8 cellular contexts compared by ENCODE assay signal in genomic region chr6:142300758-142301251, GRCh38. TPM values are rescaled to one million over a fixed set of nuclear protein-coding genes. Genes with fewer than 3 reads are reported as not detected.
DNase-seq lines count a peak whose midpoint lies in the region; ATAC-seq, FAIRE-seq and TF ChIP-seq lines count a peak whose summit lies in the region.

No MANE protein-coding gene starts in this region.

- no peaks in the 10 kb centered on the region for H3K9me3 ChIP-seq in keratinocyte (ENCODE audit: control insufficient read depth, low read depth, low read length)
- peaks cover 0 to 3% (median 0%) of the 10 kb centered on the region in 5 donors for H3K9me3 ChIP-seq in subcutaneous abdominal adipose tissue (ENCODE audit: control insufficient read depth in 5 of 5, low read length in 5 of 5)

- peaks cover 10% of the 10 kb centered on the region for H3K4me1 Mint-ChIP-seq in activated CD4-positive, alpha-beta T cell treated with anti-CD3 and anti-CD28 coated beads, Interleukin-2, amount 10 ng/mL, durations not matched to agents 7 days and 5 days
- peaks cover 5% of the 10 kb centered on the region for H3K4me1 Mint-ChIP-seq in activated naive CD8-positive, alpha-beta T cell treated with anti-CD3 and anti-CD28 coated beads, Interleukin-2, amount 10 ng/mL, durations not matched to agents 7 days and 5 days

- peak overlapping the region; percentile 57 for H3K4me3 Mint-ChIP-seq in activated CD4-positive, alpha-beta T cell treated with anti-CD3 and anti-CD28 coated beads, Interleukin-2, amount 10 ng/mL, durations not matched to agents 7 days and 5 days
- peak overlapping the region; percentile 86 for H3K4me3 Mint-ChIP-seq in activated naive CD8-positive, alpha-beta T cell treated with anti-CD3 and anti-CD28 coated beads, Interleukin-2, amount 10 ng/mL, durations not matched to agents 7 days and 5 days

- dilution Hi-C loops in keratinocyte (cut with MboI; ENCODE audit: extremely low pct_ligation_motif_present, low sequenced_read_pairs), result no loop called here

- H3K4me2 ChIP-seq in keratinocyte (ENCODE audit: control insufficient read depth, extremely low read depth, insufficient read depth, low read depth, low read length), result peak overlapping the region; percentile 79

- no peaks in the 10 kb centered on the region for H3K36me3 Mint-ChIP-seq in activated CD4-positive, alpha-beta T cell treated with anti-CD3 and anti-CD28 coated beads, Interleukin-2, amount 10 ng/mL, durations not matched to agents 7 days and 5 days (ENCODE audit: low read depth)
- H3K36me3 Mint-ChIP-seq in activated naive CD8-positive, alpha-beta T cell treated with anti-CD3 and anti-CD28 coated beads, Interleukin-2, amount 10 ng/mL, durations not matched to agents 7 days and 5 days, result no peaks in the 10 kb centered on the region

- H3K9me3 Mint-ChIP-seq in activated CD4-positive, alpha-beta T cell treated with anti-CD3 and anti-CD28 coated beads, Interleukin-2, amount 10 ng/mL, durations not matched to agents 7 days and 5 days, result no peaks in the 10 kb centered on the region
- no peaks in the 10 kb centered on the region for H3K9me3 Mint-ChIP-seq in activated naive CD8-positive, alpha-beta T cell treated with anti-CD3 and anti-CD28 coated beads, Interleukin-2, amount 10 ng/mL, durations not matched to agents 7 days and 5 days

- H3K9ac ChIP-seq in keratinocyte (ENCODE audit: control insufficient read depth, extremely low read depth, insufficient read depth, low read length) (peak overlapping the region; percentile 79), subcutaneous abdominal adipose tissue (ENCODE audit: low read length in 5 of 5) (peak overlapping the region in 1 of 5 donors; percentile 50)

- H3K9me1 ChIP-seq in keratinocyte (ENCODE audit: control insufficient read depth, extremely low read depth, insufficient read depth, low read length), result no peaks in the 10 kb centered on the region

- peak; percentile 98 for FAIRE-seq in keratinocyte (lab: Jason Lieb, UNC)

- H3K27ac ChIP-seq in keratinocyte (ENCODE audit: control insufficient read depth, insufficient read depth, low read length), result peak overlapping the region; percentile 87
- no peak overlapping the region for H3K27ac ChIP-seq in subcutaneous abdominal adipose tissue (ENCODE audit: low read depth, low read length)

- DNase-seq in activated CD4-positive, alpha-beta T cell treated with anti-CD3 and anti-CD28 coated beads, Interleukin-2, amount 10 ng/mL, durations not matched to agents 7 days and 5 days, result no peak
- no peak for DNase-seq in activated CD4-positive, alpha-beta T cell treated with anti-CD3 and anti-CD28 coated beads for 1 hour
- DNase-seq in activated naive CD8-positive, alpha-beta T cell treated with anti-CD3 and anti-CD28 coated beads, Interleukin-2, amount 10 ng/mL, durations not matched to agents 7 days and 5 days, result no peak
- peak; percentile 95 for DNase-seq in keratinocyte (ENCODE audit: low read depth, low spot score)
- DNase-seq in HuH-7.5 (ENCODE audit: low spot score), result no peak
- DNase-seq in mesenteric fat pad (ENCODE audit: low spot score), result no peak

- H3K27me3 ChIP-seq in keratinocyte (ENCODE audit: control insufficient read depth, extremely low read depth, insufficient read depth, low read length) (no peaks in the 10 kb centered on the region), subcutaneous abdominal adipose tissue (ENCODE audit: control insufficient read depth in 5 of 5, insufficient read depth in 4 of 5, low read length in 5 of 5) (peaks cover 6 to 13% (median 10%) of the 10 kb centered on the region in 5 donors)

- H3K4me3 ChIP-seq in keratinocyte (ENCODE audit: control insufficient read depth in 2 of 3, extremely low read depth in 1 of 3, insufficient read depth in 2 of 3, low read depth in 1 of 3, low read length in 3 of 3) (peak overlapping the region; percentile 29 to 82 (median 72)), subcutaneous abdominal adipose tissue (ENCODE audit: low read depth in 1 of 5, low read length in 5 of 5) (peak overlapping the region in 4 of 5 donors; percentile 7 to 70 (median 60))

- peaks cover 29% of the 10 kb centered on the region for H3K27me3 Mint-ChIP-seq in activated CD4-positive, alpha-beta T cell treated with anti-CD3 and anti-CD28 coated beads, Interleukin-2, amount 10 ng/mL, durations not matched to agents 7 days and 5 days
- H3K27me3 Mint-ChIP-seq in activated naive CD8-positive, alpha-beta T cell treated with anti-CD3 and anti-CD28 coated beads, Interleukin-2, amount 10 ng/mL, durations not matched to agents 7 days and 5 days, result peaks cover 14% of the 10 kb centered on the region

- no peak overlapping the region for H3K27ac Mint-ChIP-seq in activated CD4-positive, alpha-beta T cell treated with anti-CD3 and anti-CD28 coated beads, Interleukin-2, amount 10 ng/mL, durations not matched to agents 7 days and 5 days
- H3K27ac Mint-ChIP-seq in activated naive CD8-positive, alpha-beta T cell treated with anti-CD3 and anti-CD28 coated beads, Interleukin-2, amount 10 ng/mL, durations not matched to agents 7 days and 5 days, result no peak overlapping the region

- peaks cover 30% of the 10 kb centered on the region for H3K4me1 ChIP-seq in keratinocyte (ENCODE audit: control insufficient read depth, extremely low read depth, insufficient read depth, low read length)
- peaks cover 0 to 19% (median 16%) of the 10 kb centered on the region in 5 donors for H3K4me1 ChIP-seq in subcutaneous abdominal adipose tissue (ENCODE audit: control insufficient read depth in 5 of 5, insufficient read depth in 5 of 5, low read length in 5 of 5)

- H3K36me3 ChIP-seq in keratinocyte (ENCODE audit: control insufficient read depth in 2 of 2, extremely low read depth in 1 of 2, insufficient read depth in 2 of 2, low read length in 2 of 2) (no peaks in the 10 kb centered on the region), subcutaneous abdominal adipose tissue (ENCODE audit: control insufficient read depth in 5 of 5, insufficient read depth in 5 of 5, low read length in 5 of 5) (no peaks in the 10 kb centered on the region)

- CTCF ChIA-PET in activated CD4-positive, alpha-beta T cell treated with anti-CD3 and anti-CD28 coated beads, Interleukin-2, amount 10 ng/mL, durations not matched to agents 7 days and 5 days (lab: Charles Lee), result interaction anchor here (0.6 kb wide), 1 partner anchor 646 kb away, joined by 3 read pairs; no protein-coding TSS in a partner anchor

- no peak for ATAC-seq in activated naive CD8-positive, alpha-beta T cell treated with anti-CD3 and anti-CD28 coated beads, Interleukin-2, amount 10 ng/mL, durations not matched to agents 7 days and 5 days (ENCODE audit: low read depth)
- ATAC-seq in HG02852 (IDR thresholded peaks at IDR 0.05; ENCODE audit: unreplicated experiment), result no peak

- no peak for TF ChIP-seq CTCF in keratinocyte (optimal IDR thresholded peaks at IDR 0.05 in 1 of 3, IDR thresholded peaks at IDR 0.05 in 1 of 3, conservative IDR thresholded peaks at IDR 0.05 in 1 of 3; ENCODE audit: extremely low read depth in 1 of 3, insufficient read depth in 2 of 3, low read length in 3 of 3)

- no peaks in the 10 kb centered on the region for H4K20me1 ChIP-seq in keratinocyte (ENCODE audit: control insufficient read depth, extremely low read depth, insufficient read depth, low read length)

- POLR2A ChIA-PET in activated CD4-positive, alpha-beta T cell treated with anti-CD3 and anti-CD28 coated beads, Interleukin-2, amount 10 ng/mL, durations not matched to agents 7 days and 5 days (lab: Charles Lee), result no interaction called here
- POLR2A ChIA-PET in activated naive CD8-positive, alpha-beta T cell treated with anti-CD3 and anti-CD28 coated beads, Interleukin-2, amount 10 ng/mL, durations not matched to agents 7 days and 5 days (lab: Charles Lee), result no interaction called here

- peaks cover 12% of the 10 kb centered on the region for H3K79me2 ChIP-seq in keratinocyte (ENCODE audit: control insufficient read depth, insufficient read depth, low read length)

- peak overlapping the region; percentile 67 for H2AFZ ChIP-seq in keratinocyte (ENCODE audit: control insufficient read depth, low read length)

RNA-seq across cellular contexts. Expression of gene ADGRG6, which starts 1.0 kb away (rescaled TPM):
- total RNA-seq in activated CD4-positive, alpha-beta T cell treated with anti-CD3 and anti-CD28 coated beads, Interleukin-2, amount 10 ng/mL, durations not matched to agents 7 days and 5 days, result under 1 TPM; 0.35 to 0.52 TPM
- 1 to 10 TPM in 1 of 2 experiments, under 1 TPM in 1; 0.91 to 1.2 TPM for total RNA-seq in activated naive CD8-positive, alpha-beta T cell treated with anti-CD3 and anti-CD28 coated beads, Interleukin-2, amount 10 ng/mL, durations not matched to agents 7 days and 5 days
- 9.4 to 20.1 TPM (median 14.6 TPM) in 3 replicates for polyA plus RNA-seq in keratinocyte
- 4.0 TPM for polyA plus RNA-seq in keratinocyte (2011; ENCODE audit: low read depth)
- 2.8 and 5.8 TPM in 2 replicates for polyA plus RNA-seq in keratinocyte (2011; cell fraction: cytosol; rRNA removed)
- polyA plus RNA-seq in keratinocyte (2011; cell fraction: nucleus; rRNA removed), result 13.9 and 17.9 TPM in 2 replicates
- 4.4 and 9.6 TPM in 2 replicates for polyA plus RNA-seq in keratinocyte (2012; ENCODE audit: low replicate concordance)
- 21.1 to 41.4 TPM (median 25.8 TPM) in 3 replicates for polyA minus RNA-seq in keratinocyte
- polyA minus RNA-seq in keratinocyte (2011; cell fraction: cytosol; rRNA and poly(A)+ RNA removed), result 3.3 TPM
- 33.2 and 51.7 TPM in 2 replicates for polyA minus RNA-seq in keratinocyte (2011; cell fraction: nucleus; rRNA and poly(A)+ RNA removed)
- total RNA-seq in mesenteric fat pad, result 8.0 TPM
